In genomic region chr5:158955636-158956035, GRCh38 we compare ENCODE assay signal across 22 cellular contexts.
DNase-seq lines count a peak whose midpoint lies in the region; ATAC-seq, FAIRE-seq and TF ChIP-seq lines count a peak whose summit lies in the region.
"Had no signal": no experiment of that assay in that cellular context is flagged by ENCODE, and none has a peak within 500 bp of the region (broad histone marks: within the 10 kb centered on the region; RNA-seq: fewer than 3 reads in every experiment).

No MANE protein-coding gene starts in this region.

- CTCF ChIA-PET in OCI-LY7 (lab: Charles Lee; ENCODE audit: unreplicated experiment): interaction anchor here (1.1 kb wide), 1 partner anchor 15 kb away, joined by 5 read pairs; no protein-coding TSS in a partner anchor

- H3K4me1 Mint-ChIP-seq in naive B cell: peaks cover 74 to 94% (median 88%) of the 10 kb centered on the region in 3 donors

- H3K36me3 Mint-ChIP-seq in naive B cell: no peaks in the 10 kb centered on the region

- H3K9me3 Mint-ChIP-seq in naive B cell: peaks cover 0 to 4% (median 0%) of the 10 kb centered on the region in 7 donors

- intact Hi-C loops in OCI-LY7 (cut with micrococcal nuclease; ENCODE audit: unreplicated experiment): loop anchor here (2.0 to 10.0 kb wide), 3 partner anchors 93 to 1691 kb away; partner anchors contain the start of gene CYFIP2

- DNase-seq in GM18507 (ENCODE audit: extremely low spot score, insufficient read length, low read depth): no peak
- DNase-seq in OCI-LY7 (ENCODE audit: low spot score): peak; percentile 51
- DNase-seq in naive B cell: no peak
- DNase-seq in COR-L47 (lab: John Stamatoyannopoulos, UW): no peak
- DNase-seq in occipital lobe (lab: John Stamatoyannopoulos, UW): no peak
- DNase-seq: DMS153, DND-41, GM23248, H7, MV-4-11, NCI-H1105 treated with DMSO at 0.1 percent for 48 hours, NCI-H146, NCI-H2029, NCI-H2227 treated with DMSO at 0.1 percent for 48 hours, NCI-H526 treated with DMSO at 0.1 percent for 48 hours, PC-3, SK-N-SH, T-helper 17 cell had no signal

- peak overlapping the region; percentile 54; the same call in 1 of the 2 replicates for H2AFZ ChIP-seq in OCI-LY7 (ENCODE audit: low read length)
- H2AFZ ChIP-seq: GM23248 had no signal

- peaks cover 87% of the 10 kb centered on the region for H3K4me1 ChIP-seq in OCI-LY7 (ENCODE audit: insufficient read depth, low read length, poor library complexity, severe bottlenecking)

- peaks cover 66% of the 10 kb centered on the region for H3K79me2 ChIP-seq in OCI-LY7 (ENCODE audit: insufficient read depth, low read depth, low read length)

- H3K27ac ChIP-seq in OCI-LY7 (ENCODE audit: low read depth, low read length, poor library complexity, severe bottlenecking): peak overlapping the region; percentile 98
- H3K27ac ChIP-seq: GM23248 had no signal

- POLR2A ChIA-PET in OCI-LY7 (lab: Charles Lee): interaction anchor here (0.6 to 6.0 kb wide), 23 partner anchors 9 to 527 kb away, joined by 3 to 43 read pairs (median 4); no protein-coding TSS in a partner anchor

- ATAC-seq in naive B cell (ENCODE audit: low read depth in 2 of 2) (no peak), HG03025 (IDR thresholded peaks at IDR 0.05; ENCODE audit: low FRiP score, unreplicated experiment) (no peak), GM18519 (IDR thresholded peaks at IDR 0.05; ENCODE audit: low FRiP score, unreplicated experiment) (no peak)
- ATAC-seq: HepG2, K562, PC-3, T-helper 17 cell had no signal

- no peaks in the 10 kb centered on the region for H3K9me2 ChIP-seq in OCI-LY7 (ENCODE audit: insufficient read depth, low read length)
- H3K9me2 ChIP-seq: SK-N-SH had no signal

- no peaks in the 10 kb centered on the region for H3K9me3 ChIP-seq in OCI-LY7 (ENCODE audit: low read length)
- H3K9me3 ChIP-seq: SK-N-SH had no signal

- FAIRE-seq in GM18507 (lab: Jason Lieb, UNC): peak; percentile 52
- FAIRE-seq: HepG2, K562 had no signal

- no peaks in the 10 kb centered on the region for H3K27me3 Mint-ChIP-seq in naive B cell

- no TSS peak for BruUV-seq in OCI-LY7 (replicated peaks; lab: Mats Ljungman, UMichigan)

- H3K4me3 Mint-ChIP-seq in naive B cell: peak overlapping the region in 4 of 8 donors; percentile 21 to 78 (median 44)
- H3K4me3 Mint-ChIP-seq: T-helper 17 cell had no signal

- H4K20me1 ChIP-seq in OCI-LY7 (ENCODE audit: insufficient read depth, low read length): no peaks in the 10 kb centered on the region

- TF ChIP-seq CTCF in OCI-LY7 (conservative IDR thresholded peaks at IDR 0.05; ENCODE audit: low read length): no peak

- H3K4me2 ChIP-seq in OCI-LY7 (ENCODE audit: low read length): peak overlapping the region; percentile 81
- H3K4me2 ChIP-seq: SK-N-SH had no signal

- H3K36me3 ChIP-seq in OCI-LY7 (ENCODE audit: insufficient read depth, low read length): no peaks in the 10 kb centered on the region; the same call in 1 of the 2 replicates

- H3K4me3 ChIP-seq in OCI-LY7 (ENCODE audit: low read depth, low read length, poor library complexity, severe bottlenecking): peak overlapping the region; percentile 2
- H3K4me3 ChIP-seq: GM23248, K562 had no signal

- peak overlapping the region in 4 of 6 donors; percentile 39 to 97 (median 70) for H3K27ac Mint-ChIP-seq in naive B cell
- H3K27ac Mint-ChIP-seq: T-helper 17 cell had no signal
